In the genomic region with DNA sequence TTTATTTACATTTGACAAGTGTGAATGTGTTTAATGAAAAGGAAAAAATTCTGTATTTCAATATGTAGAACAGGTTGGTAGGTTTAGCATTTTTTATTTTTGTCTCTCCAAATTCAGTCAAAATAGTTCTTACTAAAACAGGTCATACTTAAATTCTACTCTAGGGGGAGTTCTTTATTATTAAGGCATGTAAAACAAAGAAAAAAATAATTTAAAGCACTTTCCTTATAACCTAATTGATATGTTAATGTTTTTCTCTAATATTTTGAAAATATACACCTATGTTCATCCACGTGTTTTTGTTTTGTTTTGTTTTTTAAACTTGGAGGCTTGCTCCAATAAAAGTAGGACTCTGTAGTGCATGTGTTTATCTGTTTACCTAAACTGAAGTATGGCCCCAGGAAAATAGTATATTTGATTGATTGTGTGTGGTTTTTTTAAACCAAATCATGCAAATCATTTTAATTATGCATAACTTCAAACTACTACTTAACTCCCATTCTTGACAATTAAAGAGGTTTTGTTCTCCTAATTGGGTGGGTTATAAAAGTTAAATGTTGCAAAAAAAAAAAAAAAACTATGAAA, we compare ENCODE assay signal across 13 cellular contexts.
A peak's percentile ranks its signal among the peaks of the same experiment; 100 is the strongest.
DNase-seq lines count a peak whose midpoint lies in the region; TF ChIP-seq lines count a peak whose summit lies in the region.
"Had no signal": no experiment of that assay in that cellular context is flagged by ENCODE, and none has a peak within 500 bp of the region (broad histone marks: within the 10 kb centered on the region; RNA-seq: fewer than 3 reads in every experiment).

No MANE protein-coding gene starts in this region.

- H3K27me3 ChIP-seq in WERI-Rb-1 (ENCODE audit: insufficient read depth, low read depth, severe bottlenecking) = no peaks in the 10 kb centered on the region
- H3K27me3 ChIP-seq: ascending aorta, esophagus muscularis mucosa had no signal

- H3K27me3 Mint-ChIP-seq in neural crest cell (ENCODE audit: low read depth) = no peaks in the 10 kb centered on the region
- H3K27me3 Mint-ChIP-seq: stimulated activated naive CD8-positive, alpha-beta T cell treated with anti-CD3 and anti-CD28 coated beads, Interleukin-15, Interleukin-2, amounts not matched to agents 100 ng/mL and 50 ng/mL, for 24 hours had no signal

- no peak overlapping the region for H3K27ac Mint-ChIP-seq in neural crest cell (ENCODE audit: unreplicated experiment)
- H3K27ac Mint-ChIP-seq: stimulated activated naive CD8-positive, alpha-beta T cell treated with anti-CD3 and anti-CD28 coated beads, Interleukin-15, Interleukin-2, amounts not matched to agents 100 ng/mL and 50 ng/mL, for 24 hours had no signal

- no peak overlapping the region for H3K27ac ChIP-seq in WERI-Rb-1
- H3K27ac ChIP-seq: ascending aorta, esophagus muscularis mucosa, RWPE1 had no signal

- no peak overlapping the region for H3K4me3 ChIP-seq in WERI-Rb-1 (ENCODE audit: low read depth, low read length)
- H3K4me3 ChIP-seq: ascending aorta, esophagus muscularis mucosa had no signal

- H3K4me3 Mint-ChIP-seq in neural crest cell = no peak overlapping the region
- H3K4me3 Mint-ChIP-seq: stimulated activated naive CD8-positive, alpha-beta T cell treated with anti-CD3 and anti-CD28 coated beads, Interleukin-15, Interleukin-2, amounts not matched to agents 100 ng/mL and 50 ng/mL, for 24 hours had no signal

- H3K36me3 Mint-ChIP-seq in neural crest cell (ENCODE audit: low read depth) = no peaks in the 10 kb centered on the region

- H3K9me3 Mint-ChIP-seq in neural crest cell = no peaks in the 10 kb centered on the region
- H3K9me3 Mint-ChIP-seq: stimulated activated naive CD8-positive, alpha-beta T cell treated with anti-CD3 and anti-CD28 coated beads, Interleukin-15, Interleukin-2, amounts not matched to agents 100 ng/mL and 50 ng/mL, for 24 hours had no signal

- H3K4me1 Mint-ChIP-seq in neural crest cell = peaks cover 69% of the 10 kb centered on the region

- DNase-seq in ELR (ENCODE audit: low read depth) (peak; percentile 26), NAMALWA (ENCODE audit: low spot score) (peak; percentile 9), dermis blood vessel endothelial cell (peak; percentile 6), neural crest cell (ENCODE audit: low read depth, low spot score) (no peak), WERI-Rb-1 (no peak)
- DNase-seq in activated effector memory CD4-positive, alpha-beta T cell treated with anti-CD3 and anti-CD28 coated beads, Interleukin-2, amount 50 U/mL, for 16 hours = no peak
- DNase-seq in activated T-cell treated with anti-CD3 and anti-CD28 coated beads, Interleukin-2, amount 50 U/mL, for 48 hours = no peak
- DNase-seq: NCI-H2029; stimulated activated CD4-positive, alpha-beta T cell treated with anti-CD3 and anti-CD28 coated beads, Interleukin-1b, Interleukin-23, amount 100 ng/mL, for 48 hours had no signal

- no peaks in the 10 kb centered on the region for H3K9me3 ChIP-seq in WERI-Rb-1 (ENCODE audit: severe bottlenecking)
- H3K9me3 ChIP-seq: ascending aorta, esophagus muscularis mucosa had no signal

- H3K36me3 ChIP-seq in WERI-Rb-1 = no peaks in the 10 kb centered on the region
- H3K36me3 ChIP-seq: ascending aorta, esophagus muscularis mucosa had no signal

- TF ChIP-seq CTCF in neural crest cell (conservative IDR thresholded peaks at IDR 0.05) (peak; percentile 63), WERI-Rb-1 (IDR thresholded peaks at IDR 0.05; ENCODE audit: low read depth, low read length) (no peak)

Comparison
In these comparisons a context has a peak if more than half of its experiments do, and no peak if none do; other contexts are left out.
1. DNase-seq: peak in ELR (single experiment), NAMALWA (single experiment) and dermis blood vessel endothelial cell (single experiment); none in neural crest cell (single experiment), WERI-Rb-1 (single experiment), activated effector memory CD4-positive, alpha-beta T cell treated with anti-CD3 and anti-CD28 coated beads, Interleukin-2, amount 50 U/mL, for 16 hours (single experiment) and activated T-cell treated with anti-CD3 and anti-CD28 coated beads, Interleukin-2, amount 50 U/mL, for 48 hours (0 of 2).